Comparison of ENCODE assay signal across 19 cellular contexts in the genomic region with DNA sequence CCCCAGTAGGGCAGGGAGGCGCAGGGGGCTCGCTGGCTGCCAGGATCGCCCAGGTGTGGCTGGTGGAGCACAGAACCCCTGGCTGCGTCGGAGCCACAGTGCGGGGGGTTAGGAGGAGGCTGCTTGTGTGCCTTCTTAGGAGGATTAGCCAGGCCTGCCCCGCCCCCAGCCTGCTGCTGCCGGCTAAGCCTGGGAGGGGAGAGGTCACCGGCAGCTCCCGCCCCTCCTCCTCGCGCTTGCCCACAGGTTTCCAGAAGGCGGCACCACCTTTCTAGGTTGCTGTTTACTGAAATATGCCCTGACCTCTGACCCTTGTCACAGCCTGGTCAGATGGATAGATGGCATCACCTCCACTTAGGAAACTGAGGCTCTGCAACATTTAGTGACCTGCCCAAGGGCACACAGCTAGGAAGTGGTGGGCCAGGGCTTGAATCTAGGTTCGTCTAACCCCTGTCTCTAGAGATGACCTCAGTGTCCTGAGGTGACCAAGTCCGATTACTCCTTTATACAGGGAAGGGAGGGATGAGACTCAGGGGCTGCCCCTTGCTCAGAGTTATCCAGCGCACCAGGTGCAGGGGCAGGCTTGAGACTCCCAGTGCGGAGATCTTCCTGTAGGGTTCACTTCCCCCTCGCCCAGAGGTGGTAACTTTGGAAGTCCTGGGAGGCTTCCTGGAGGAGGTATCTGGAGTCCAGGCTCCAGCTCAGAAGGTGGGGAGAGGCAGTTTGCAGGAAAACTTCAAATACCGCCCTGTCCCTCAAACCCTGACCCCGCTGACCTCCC. TPM values are rescaled to one million over a fixed set of nuclear protein-coding genes. Genes with fewer than 3 reads are reported as not detected.
A peak's percentile ranks its signal among the peaks of the same experiment; 100 is the strongest.
DNase-seq lines count a peak whose midpoint lies in the region; ATAC-seq and TF ChIP-seq lines count a peak whose summit lies in the region.
"Had no signal": no experiment of that assay in that cellular context is flagged by ENCODE, and none has a peak within 500 bp of the region (broad histone marks: within the 10 kb centered on the region; RNA-seq: fewer than 3 reads in every experiment).

No MANE protein-coding gene starts in this region.

- H3K4me2 ChIP-seq in hepatocyte (no peak overlapping the region), mesenchymal stem cell (ENCODE audit: low read length, poor library complexity, severe bottlenecking) (no peak overlapping the region)
- H3K4me2 ChIP-seq: KMS-11 had no signal

- H3K36me3 Mint-ChIP-seq in Caco-2 (ENCODE audit: insufficient read depth, unreplicated experiment): no peaks in the 10 kb centered on the region
- no peaks in the 10 kb centered on the region for H3K36me3 Mint-ChIP-seq in MCF 10A (ENCODE audit: insufficient read depth, unreplicated experiment)
- H3K36me3 Mint-ChIP-seq: CD4-positive, CD25-positive, alpha-beta regulatory T cell; natural killer cell treated with Interleukin-12 subunit alpha and Interleukin-12 subunit beta and Interleukin-15 and Interleukin-18, amount 100 ng/mL, for 72 hours; T-cell had no signal

- H3K4me1 Mint-ChIP-seq in Caco-2 (ENCODE audit: low read depth, unreplicated experiment) (peaks cover 31% of the 10 kb centered on the region), MCF 10A (ENCODE audit: insufficient read depth, unreplicated experiment) (no peaks in the 10 kb centered on the region)
- H3K4me1 Mint-ChIP-seq: CD4-positive, CD25-positive, alpha-beta regulatory T cell had no signal

- H2BK15ac ChIP-seq in mesenchymal stem cell (ENCODE audit: low read depth, poor library complexity, severe bottlenecking): no peak overlapping the region

- peak overlapping the region in 1 of 2 experiments; percentile 0 for H3K4ac ChIP-seq in mesenchymal stem cell (ENCODE audit: low read depth in 1 of 2, low read length in 2 of 2)

- H3K4me1 ChIP-seq in Caco-2: peaks cover 37% of the 10 kb centered on the region
- peaks cover 12% of the 10 kb centered on the region for H3K4me1 ChIP-seq in hepatocyte (ENCODE audit: insufficient read depth)
- H3K4me1 ChIP-seq in mesenchymal stem cell (ENCODE audit: control insufficient read depth, insufficient read depth, low read depth, low read length): peaks cover 21% of the 10 kb centered on the region

- H3K27ac ChIP-seq in hepatocyte (no peak overlapping the region), mesenchymal stem cell (ENCODE audit: low read length, poor library complexity, severe bottlenecking) (no peak overlapping the region)
- H3K27ac ChIP-seq: KMS-11, testis had no signal

- TF ChIP-seq CTCF in Caco-2 (IDR thresholded peaks at IDR 0.05; ENCODE audit: insufficient read depth in 1 of 2, low read depth in 1 of 2, low read length in 1 of 2, severe bottlenecking in 1 of 2, unreplicated experiment in 1 of 2): no peak
- TF ChIP-seq CTCF in hepatocyte (IDR thresholded peaks at IDR 0.05; ENCODE audit: poor library complexity): no peak
- no peak for TF ChIP-seq CTCF in GM10266 (IDR thresholded peaks at IDR 0.05; ENCODE audit: control insufficient read depth, insufficient read depth, low read depth, missing control alignments)
- TF ChIP-seq CTCF in MCF 10A (IDR thresholded peaks at IDR 0.05; ENCODE audit: unreplicated experiment): no peak

- H3K9me2 ChIP-seq in hepatocyte (replicated peaks; ENCODE audit: insufficient read depth): no peaks in the 10 kb centered on the region

- no peak overlapping the region for H2BK120ac ChIP-seq in mesenchymal stem cell (ENCODE audit: low read depth, low read length)

- H3K9me3 ChIP-seq in Caco-2 (no peaks in the 10 kb centered on the region), hepatocyte (ENCODE audit: low read depth) (no peaks in the 10 kb centered on the region), mesenchymal stem cell (ENCODE audit: control insufficient read depth, low read length) (no peaks in the 10 kb centered on the region)
- H3K9me3 ChIP-seq: testis had no signal

- POLR2A ChIA-PET in Caco-2 (lab: Charles Lee): no interaction called here
- POLR2A ChIA-PET in MCF 10A (lab: Yijun Ruan, JAX): no interaction called here

- peak overlapping the region; percentile 25 for H4K91ac ChIP-seq in mesenchymal stem cell (ENCODE audit: low read length)

- CTCF ChIA-PET in Caco-2 (lab: Charles Lee) (interaction anchor here (1.0 to 5.9 kb wide), 4 partner anchors 25 to 45 kb away, joined by 3 to 35 read pairs (median 3); a partner anchor contains a TSS), MCF 10A (lab: Yijun Ruan, JAX) (interaction anchor here (0.6 kb wide), 1 partner anchor 125 kb away, joined by 3 read pairs; no protein-coding TSS in a partner anchor)

- H3K9ac ChIP-seq in mesenchymal stem cell (ENCODE audit: low read length): no peak overlapping the region
- H3K9ac ChIP-seq: KMS-11 had no signal

- peak overlapping the region; percentile 30 for H4K8ac ChIP-seq in mesenchymal stem cell (ENCODE audit: low read length)

- H3K36me3 ChIP-seq in Caco-2 (ENCODE audit: control insufficient read depth, insufficient read depth, low read length) (no peaks in the 10 kb centered on the region), hepatocyte (replicated peaks; ENCODE audit: insufficient read depth, low read depth) (no peaks in the 10 kb centered on the region), mesenchymal stem cell (ENCODE audit: control insufficient read depth in 1 of 2, insufficient read depth in 2 of 2, low read depth in 1 of 2, low read length in 2 of 2) (no peaks in the 10 kb centered on the region)

- no peak overlapping the region for H3K18ac ChIP-seq in mesenchymal stem cell (ENCODE audit: low read depth in 1 of 2, low read length in 2 of 2)

- H3K27me3 ChIP-seq in Caco-2 (replicated peaks; ENCODE audit: control insufficient read depth, insufficient read depth, low read length): no peaks in the 10 kb centered on the region
- H3K27me3 ChIP-seq in hepatocyte: no peaks in the 10 kb centered on the region
- H3K27me3 ChIP-seq in mesenchymal stem cell (ENCODE audit: control insufficient read depth in 1 of 2, insufficient read depth in 1 of 2, low read length in 2 of 2): peaks cover 6 to 40% of the 10 kb centered on the region in 2 experiments
- H3K27me3 ChIP-seq: testis had no signal

- H3K14ac ChIP-seq in mesenchymal stem cell (ENCODE audit: low read length in 2 of 2): no peak overlapping the region

- 50% methylated on average over 17 of the region's 20 CpGs for WGBS in hepatocyte (ENCODE audit: low lambda C conversion rate, missing lambda C conversion rate)
- WGBS in mesenchymal stem cell: 41% methylated on average over 19 of the region's 20 CpGs

- H2BK5ac ChIP-seq in mesenchymal stem cell (ENCODE audit: low read depth, low read length, poor library complexity, severe bottlenecking): no peak overlapping the region

- BruUV-seq in Caco-2 (replicated peaks; lab: Mats Ljungman, UMichigan): no TSS peak
- BruUV-seq in MCF 10A (replicated peaks; lab: Mats Ljungman, UMichigan): no TSS peak

- H3K27ac Mint-ChIP-seq in Caco-2 (ENCODE audit: unreplicated experiment): no peak overlapping the region
- no peak overlapping the region for H3K27ac Mint-ChIP-seq in MCF 10A (ENCODE audit: low read depth, unreplicated experiment)
- H3K27ac Mint-ChIP-seq: CD4-positive, CD25-positive, alpha-beta regulatory T cell; natural killer cell treated with Interleukin-12 subunit alpha and Interleukin-12 subunit beta and Interleukin-15 and Interleukin-18, amount 100 ng/mL, for 72 hours; T-cell had no signal

- H4K20me1 ChIP-seq in hepatocyte (ENCODE audit: insufficient read depth, poor library complexity, severe bottlenecking): no peaks in the 10 kb centered on the region

- no peak overlapping the region for H2BK12ac ChIP-seq in mesenchymal stem cell (ENCODE audit: low read length in 2 of 2)

- H3K9me3 Mint-ChIP-seq in Caco-2 (ENCODE audit: unreplicated experiment): no peaks in the 10 kb centered on the region
- no peaks in the 10 kb centered on the region for H3K9me3 Mint-ChIP-seq in MCF 10A (ENCODE audit: unreplicated experiment)
- H3K9me3 Mint-ChIP-seq: CD4-positive, CD25-positive, alpha-beta regulatory T cell; natural killer cell treated with Interleukin-12 subunit alpha and Interleukin-12 subunit beta and Interleukin-15 and Interleukin-18, amount 100 ng/mL, for 72 hours; T-cell had no signal

- no peak overlapping the region for H3K4me3 Mint-ChIP-seq in Caco-2 (ENCODE audit: unreplicated experiment)
- no peak overlapping the region for H3K4me3 Mint-ChIP-seq in MCF 10A (ENCODE audit: unreplicated experiment)
- H3K4me3 Mint-ChIP-seq: CD4-positive, CD25-positive, alpha-beta regulatory T cell; natural killer cell treated with Interleukin-12 subunit alpha and Interleukin-12 subunit beta and Interleukin-15 and Interleukin-18, amount 100 ng/mL, for 72 hours; T-cell had no signal

- no peaks in the 10 kb centered on the region for H3K79me1 ChIP-seq in mesenchymal stem cell (replicated peaks; ENCODE audit: low read length, poor library complexity, severe bottlenecking)

- H3K79me2 ChIP-seq in hepatocyte: no peaks in the 10 kb centered on the region

- H2AK5ac ChIP-seq in mesenchymal stem cell (ENCODE audit: low read length, severe bottlenecking): no peak overlapping the region

- intact Hi-C loops in Caco-2 (cut with micrococcal nuclease; ENCODE audit: unreplicated experiment): loop anchor here (5.0 kb wide), 2 partner anchors 45 to 125 kb away; a partner anchor contains a TSS
- intact Hi-C loops in MCF 10A (cut with micrococcal nuclease): no loop called here

- H3K27me3 Mint-ChIP-seq in Caco-2 (ENCODE audit: insufficient read depth, unreplicated experiment) (no peaks in the 10 kb centered on the region), MCF 10A (ENCODE audit: insufficient read depth, unreplicated experiment) (no peaks in the 10 kb centered on the region)
- H3K27me3 Mint-ChIP-seq: CD4-positive, CD25-positive, alpha-beta regulatory T cell; T-cell had no signal

- H3K23ac ChIP-seq in mesenchymal stem cell (ENCODE audit: low read length in 2 of 2): no peak overlapping the region

- H3K4me3 ChIP-seq in Caco-2 (ENCODE audit: low read depth, low read length) (no peak overlapping the region), hepatocyte (no peak overlapping the region), mesenchymal stem cell (ENCODE audit: insufficient read depth in 1 of 2, low read depth in 1 of 2, low read length in 2 of 2) (no peak overlapping the region)
- H3K4me3 ChIP-seq: testis had no signal

- DNase-seq in Caco-2 (peak; percentile 78 to 83), NCI-H524 (lab: John Stamatoyannopoulos, UW) (peak; percentile 70 to 82), hepatocyte (ENCODE audit: low spot score) (peak; percentile 54), mesenchymal stem cell (no peak), GM10266 (ENCODE audit: extremely low spot score) (no peak), MCF 10A (ENCODE audit: unreplicated experiment) (no peak)
- DNase-seq: activated CD4-positive, alpha-beta T cell treated with anti-CD3 and anti-CD28 coated beads, Interleukin-2, amount 50 U/mL, for 1 hour; activated CD8-positive, alpha-beta memory T cell treated with anti-CD3 and anti-CD28 coated beads, Interleukin-2, amount 50 U/mL, for 4 hours; activated gamma-delta T cell; amniotic stem cell; CD4-positive, CD25-positive, alpha-beta regulatory T cell; NCI-H1930; SHP77; T-cell; testis had no signal

- no peak overlapping the region for H2AFZ ChIP-seq in hepatocyte
- no peak overlapping the region for H2AFZ ChIP-seq in mesenchymal stem cell (ENCODE audit: low read depth, low read length)

- ATAC-seq in HG03039 (IDR thresholded peaks at IDR 0.05; ENCODE audit: unreplicated experiment) (no peak), GM21723 (IDR thresholded peaks at IDR 0.05; ENCODE audit: unreplicated experiment) (no peak)
- ATAC-seq: natural killer cell treated with Interleukin-12 subunit alpha and Interleukin-12 subunit beta and Interleukin-15 and Interleukin-18, amount 100 ng/mL, for 72 hours; T-cell had no signal

RNA-seq across cellular contexts. Expression of a gene that starts 44.0 kb away (rescaled TPM):
- total RNA-seq in Caco-2 (2022): 8.9 and 10.2 TPM in 2 replicates
- 6.4 and 9.8 TPM in 2 replicates for total RNA-seq in hepatocyte
- polyA plus RNA-seq in hepatocyte: 10.1 and 12.6 TPM in 2 replicates
- 0.04 TPM for polyA plus RNA-seq in mesenchymal stem cell (2013, experiment 1 of 2)
- 0.03 TPM for polyA plus RNA-seq in mesenchymal stem cell (2013, experiment 2 of 2)
- 0.26 and 0.27 TPM in 2 replicates for total RNA-seq in MCF 10A (2022)

Comparison
In these comparisons a context has a peak if more than half of its experiments do, and no peak if none do; other contexts are left out.
1. DNase-seq: peak in Caco-2 (2 of 2), NCI-H524 (2 of 2) and hepatocyte (single experiment); none in mesenchymal stem cell (single experiment), GM10266 (single experiment) and MCF 10A (single experiment).